Comparison of ENCODE assay signal across 17 cellular contexts in genomic region chr21:43953028-43953427, GRCh38.
"Had no signal": no experiment of that assay in that cellular context is flagged by ENCODE, and none has a peak within 500 bp of the region (broad histone marks: within the 10 kb centered on the region; RNA-seq: fewer than 3 reads in every experiment).

No MANE protein-coding gene starts in this region.

- DNase-seq: activated CD4-positive, alpha-beta T cell treated with anti-CD3 and anti-CD28 coated beads, Interleukin-2, amount 10 ng/mL, durations not matched to agents 7 days and 5 days; activated CD8-positive, alpha-beta memory T cell treated with anti-CD3 and anti-CD28 coated beads, Interleukin-2, amount 50 U/mL, for 48 hours; activated CD8-positive, alpha-beta T cell treated with anti-CD3 and anti-CD28 coated beads, Interleukin-2, amount 10 ng/mL, durations not matched to agents 7 days and 5 days; activated effector memory CD4-positive, alpha-beta T cell treated with Interleukin-2 at 50 U/mL for 16 hours; activated naive CD4-positive, alpha-beta T cell treated with anti-CD3 and anti-CD28 coated beads, Interleukin-2, amount 50 U/mL, for 16 hours; activated T-cell treated with anti-CD3 and anti-CD28 coated beads, Interleukin-2, amount 50 U/mL, for 48 hours; cerebellar nuclear complex; effector CD4-positive, alpha-beta T cell; lower lobe of right lung; occipital lobe; stimulated activated CD4-positive, alpha-beta T cell treated with anti-CD3 and anti-CD28 coated beads, Interleukin-4, amount 100 ng/mL, for 24 hours; T-helper 1 cell; T-helper 9 cell; testis had no signal

- H3K4me1 ChIP-seq: lower lobe of right lung had no signal

- H3K4me3 ChIP-seq: gastroesophageal sphincter, lower lobe of right lung, testis had no signal

- ATAC-seq: activated CD8-positive, alpha-beta T cell treated with anti-CD3 and anti-CD28 coated beads, Interleukin-2, amount 10 ng/mL, durations not matched to agents 7 days and 5 days; esophagus mucosa; gastroesophageal sphincter; lower lobe of right lung; stimulated activated effector memory CD8-positive, alpha-beta T cell treated with anti-CD3 and anti-CD28 coated beads, Interleukin-12 subunit alpha, Interleukin-12 subunit beta, amount 100 ng/mL, for 72 hours had no signal

- H3K27me3 ChIP-seq: gastroesophageal sphincter, testis had no signal

- H3K27ac ChIP-seq: gastroesophageal sphincter, lower lobe of right lung, testis had no signal

- H3K9me3 ChIP-seq: testis had no signal
